23 cellular contexts compared by ENCODE assay signal in genomic region chr6:112475083-112475482, GRCh38.
DNase-seq lines count a peak whose midpoint lies in the region; ATAC-seq, FAIRE-seq and TF ChIP-seq lines count a peak whose summit lies in the region.
"Had no signal": no experiment of that assay in that cellular context is flagged by ENCODE, and none has a peak within 500 bp of the region (broad histone marks: within the 10 kb centered on the region; RNA-seq: fewer than 3 reads in every experiment).

No MANE protein-coding gene starts in this region.

- no peak overlapping the region for H4K91ac ChIP-seq in mesenchymal stem cell (ENCODE audit: low read length)

- no peak for FAIRE-seq in small intestine (lab: Jason Lieb, UNC)
- FAIRE-seq: K562, pancreas had no signal

- H3K4me3 ChIP-seq in cardiac fibroblast (replicated peaks in 1 of 2; ENCODE audit: low read depth in 2 of 2, low read length in 2 of 2) (no peak overlapping the region), mesenchymal stem cell (ENCODE audit: insufficient read depth in 1 of 2, low read depth in 1 of 2, low read length in 2 of 2) (no peak overlapping the region), vagina (no peak overlapping the region), small intestine (ENCODE audit: low read depth in 1 of 2, low read length in 2 of 2) (no peak overlapping the region)
- H3K4me3 ChIP-seq: K562, pancreas, spleen, tibial nerve had no signal

- no peaks in the 10 kb centered on the region for H3K27me3 Mint-ChIP-seq in activated CD8-positive, alpha-beta T cell treated with anti-CD3 and anti-CD28 coated beads for 36 hours
- H3K27me3 Mint-ChIP-seq: dendritic cell treated with granulocyte-macrophage colony-stimulating factor and Interleukin-4, amounts not matched to agents 40 ng/mL and 50 ng/mL, for 4 days had no signal

- POLR2A ChIA-PET in activated CD8-positive, alpha-beta T cell treated with anti-CD3 and anti-CD28 coated beads for 36 hours (lab: Charles Lee) = no interaction called here

- H2BK15ac ChIP-seq in mesenchymal stem cell (ENCODE audit: low read depth, poor library complexity, severe bottlenecking) = no peak overlapping the region

- H3K79me1 ChIP-seq in mesenchymal stem cell (replicated peaks; ENCODE audit: low read length, poor library complexity, severe bottlenecking) = no peaks in the 10 kb centered on the region

- no peak overlapping the region for H3K27ac Mint-ChIP-seq in activated CD8-positive, alpha-beta T cell treated with anti-CD3 and anti-CD28 coated beads for 36 hours
- H3K27ac Mint-ChIP-seq: dendritic cell treated with granulocyte-macrophage colony-stimulating factor and Interleukin-4, amounts not matched to agents 40 ng/mL and 50 ng/mL, for 4 days; stimulated activated memory B cell treated with anti-CD40 and anti-IgM and Interleukin-4, amounts not matched to agents 10 μg/mL and 1 μg/mL and 100 μg/mL, for 72 hours; WTC11 had no signal

- no peak overlapping the region for H2BK120ac ChIP-seq in mesenchymal stem cell (ENCODE audit: low read depth, low read length)

- no peak overlapping the region for H3K9ac ChIP-seq in mesenchymal stem cell (ENCODE audit: low read length)

- H3K27me3 ChIP-seq in mesenchymal stem cell (ENCODE audit: control insufficient read depth in 1 of 2, insufficient read depth in 1 of 2, low read length in 2 of 2) (peaks cover 0 to 5% of the 10 kb centered on the region in 2 experiments), vagina (no peaks in the 10 kb centered on the region), small intestine (ENCODE audit: control insufficient read depth in 2 of 2, insufficient read depth in 2 of 2, low read length in 2 of 2) (no peaks in the 10 kb centered on the region)
- H3K27me3 ChIP-seq: pancreas, tibial nerve had no signal

- DNase-seq in EH (ENCODE audit: low read depth) (peak; percentile 97), NCI-H1694 treated with DMSO at 0.1 percent for 48 hours (lab: John Stamatoyannopoulos, UW) (peak; percentile 65), cardiac fibroblast (ENCODE audit: low read depth in 2 of 2) (peak; percentile 1 to 80), mesenchymal stem cell (peak; percentile 70), vagina (ENCODE audit: extremely low spot score in 2 of 2) (no peak), small intestine (no peak), SK-N-DZ (ENCODE audit: low spot score) (no peak)
- no peak for DNase-seq in activated CD8-positive, alpha-beta T cell treated with anti-CD3 and anti-CD28 coated beads for 36 hours
- DNase-seq: activated effector memory CD4-positive, alpha-beta T cell treated with Interleukin-2 at 50 U/mL for 16 hours; DMS153; erythroblast; NCI-H1092 treated with DMSO at 0.1 percent for 48 hours; NCI-H2227 treated with DMSO at 0.1 percent for 48 hours; pancreas; spleen had no signal

- H3K27ac ChIP-seq in mesenchymal stem cell (ENCODE audit: low read length, poor library complexity, severe bottlenecking) (no peak overlapping the region), vagina (no peak overlapping the region), small intestine (ENCODE audit: low read depth in 1 of 2, low read length in 1 of 2) (no peak overlapping the region)
- H3K27ac ChIP-seq: C4-2B, pancreas, RWPE1, spleen, tibial nerve had no signal

- no peak overlapping the region for H3K4me3 Mint-ChIP-seq in activated CD8-positive, alpha-beta T cell treated with anti-CD3 and anti-CD28 coated beads for 36 hours
- H3K4me3 Mint-ChIP-seq: dendritic cell treated with granulocyte-macrophage colony-stimulating factor and Interleukin-4, amounts not matched to agents 40 ng/mL and 50 ng/mL, for 4 days; stimulated activated memory B cell treated with anti-CD40 and anti-IgM and Interleukin-4, amounts not matched to agents 10 μg/mL and 1 μg/mL and 100 μg/mL, for 72 hours; WTC11 had no signal

- no peak overlapping the region for H2BK12ac ChIP-seq in mesenchymal stem cell (ENCODE audit: low read length in 2 of 2)

- H3K9me3 Mint-ChIP-seq in activated CD8-positive, alpha-beta T cell treated with anti-CD3 and anti-CD28 coated beads for 36 hours = no peaks in the 10 kb centered on the region
- H3K9me3 Mint-ChIP-seq: WTC11 had no signal

- no peaks in the 10 kb centered on the region for H3K36me3 ChIP-seq in mesenchymal stem cell (ENCODE audit: control insufficient read depth in 1 of 2, insufficient read depth in 2 of 2, low read depth in 1 of 2, low read length in 2 of 2)
- H3K36me3 ChIP-seq in vagina = no peaks in the 10 kb centered on the region
- H3K36me3 ChIP-seq in small intestine (ENCODE audit: control insufficient read depth in 2 of 2, insufficient read depth in 2 of 2, low read length in 2 of 2) = no peaks in the 10 kb centered on the region
- H3K36me3 ChIP-seq: pancreas, spleen, tibial nerve had no signal

- H3K9me3 ChIP-seq in mesenchymal stem cell (ENCODE audit: control insufficient read depth, low read length) = no peaks in the 10 kb centered on the region
- no peaks in the 10 kb centered on the region for H3K9me3 ChIP-seq in vagina
- no peaks in the 10 kb centered on the region for H3K9me3 ChIP-seq in small intestine (ENCODE audit: control insufficient read depth, low read depth)
- H3K9me3 ChIP-seq: pancreas, spleen, tibial nerve had no signal

- TF ChIP-seq CTCF in cardiac fibroblast (IDR thresholded peaks at IDR 0.05; ENCODE audit: low read depth, low read length) (no peak), vagina (IDR thresholded peaks at IDR 0.05) (no peak)
- TF ChIP-seq CTCF in activated CD8-positive, alpha-beta T cell treated with anti-CD3 and anti-CD28 coated beads for 36 hours (IDR thresholded peaks at IDR 0.05) = no peak

- CTCF ChIA-PET in activated CD8-positive, alpha-beta T cell treated with anti-CD3 and anti-CD28 coated beads for 36 hours (lab: Charles Lee) = no interaction called here

- no peak overlapping the region for H4K8ac ChIP-seq in mesenchymal stem cell (ENCODE audit: low read length)

- H3K14ac ChIP-seq in mesenchymal stem cell (ENCODE audit: low read length in 2 of 2) = no peak overlapping the region

- no peak overlapping the region for H3K4me2 ChIP-seq in mesenchymal stem cell (ENCODE audit: low read length, poor library complexity, severe bottlenecking)

- no peak overlapping the region for H3K18ac ChIP-seq in mesenchymal stem cell (ENCODE audit: low read depth in 1 of 2, low read length in 2 of 2)

- no peak overlapping the region for H2AFZ ChIP-seq in mesenchymal stem cell (ENCODE audit: low read depth, low read length)

- H3K4me1 Mint-ChIP-seq in activated CD8-positive, alpha-beta T cell treated with anti-CD3 and anti-CD28 coated beads for 36 hours (ENCODE audit: low read depth) = peaks cover 4% of the 10 kb centered on the region
- H3K4me1 Mint-ChIP-seq: WTC11 had no signal

- no peak for ATAC-seq in activated CD8-positive, alpha-beta T cell treated with anti-CD3 and anti-CD28 coated beads for 36 hours
- ATAC-seq: K562; left lobe of liver; pancreas; stimulated activated memory B cell treated with anti-CD40 and anti-IgM and Interleukin-4, amounts not matched to agents 10 μg/mL and 1 μg/mL and 100 μg/mL, for 72 hours; WTC11 had no signal

- H2AK5ac ChIP-seq in mesenchymal stem cell (ENCODE audit: low read length, severe bottlenecking) = no peak overlapping the region

- H3K4me1 ChIP-seq in mesenchymal stem cell (ENCODE audit: control insufficient read depth, insufficient read depth, low read depth, low read length) (no peaks in the 10 kb centered on the region), vagina (peaks cover 5% of the 10 kb centered on the region), small intestine (ENCODE audit: control insufficient read depth in 2 of 2, insufficient read depth in 1 of 2, low read depth in 1 of 2, low read length in 1 of 2) (no peaks in the 10 kb centered on the region)
- H3K4me1 ChIP-seq: spleen, tibial nerve had no signal

- intact Hi-C loops in vagina (cut with DNase I) = no loop called here
- intact Hi-C loops in activated CD8-positive, alpha-beta T cell treated with anti-CD3 and anti-CD28 coated beads for 36 hours (cut with micrococcal nuclease) = no loop called here

- no peaks in the 10 kb centered on the region for H3K36me3 Mint-ChIP-seq in activated CD8-positive, alpha-beta T cell treated with anti-CD3 and anti-CD28 coated beads for 36 hours (ENCODE audit: low read depth)
- H3K36me3 Mint-ChIP-seq: stimulated activated memory B cell treated with anti-CD40 and anti-IgM and Interleukin-4, amounts not matched to agents 10 μg/mL and 1 μg/mL and 100 μg/mL, for 72 hours; WTC11 had no signal

- no peak overlapping the region for H3K23ac ChIP-seq in mesenchymal stem cell (ENCODE audit: low read length in 2 of 2)

- no peak for TF ChIP-seq POLR2A in vagina (IDR thresholded peaks at IDR 0.05)

- H2BK5ac ChIP-seq in mesenchymal stem cell (ENCODE audit: low read depth, low read length, poor library complexity, severe bottlenecking) = no peak overlapping the region

- no peak overlapping the region for H3K4ac ChIP-seq in mesenchymal stem cell (ENCODE audit: low read depth in 1 of 2, low read length in 2 of 2)

Comparison
In these comparisons a context has a peak if more than half of its experiments do, and no peak if none do; other contexts are left out.
1. DNase-seq: peak in EH (single experiment), NCI-H1694 treated with DMSO at 0.1 percent for 48 hours (single experiment), cardiac fibroblast (2 of 2) and mesenchymal stem cell (single experiment); none in vagina (0 of 2), activated CD8-positive, alpha-beta T cell treated with anti-CD3 and anti-CD28 coated beads for 36 hours (single experiment), small intestine (single experiment) and SK-N-DZ (single experiment).